12 cellular contexts compared by ENCODE assay signal in the genomic region with DNA sequence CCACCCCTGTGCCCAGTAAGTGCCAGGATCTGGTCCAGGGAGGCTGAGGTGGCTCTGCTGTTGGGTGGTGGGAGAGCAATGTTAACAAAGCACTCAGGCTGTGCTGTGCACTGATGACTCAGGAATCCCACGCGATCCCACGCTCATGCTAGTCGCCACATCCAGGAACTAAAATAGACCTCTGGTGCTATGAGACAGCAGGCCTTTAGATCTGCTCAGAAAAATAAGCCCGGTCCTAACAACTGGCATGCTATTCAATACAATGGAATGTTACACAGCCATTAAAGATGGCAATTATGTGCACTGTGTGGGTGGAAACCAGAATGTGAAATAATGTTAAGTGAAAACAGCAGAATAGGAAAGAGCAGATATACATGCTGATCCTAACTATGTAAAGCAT. TPM values are rescaled to one million over a fixed set of nuclear protein-coding genes. Genes with fewer than 3 reads are reported as not detected.
DNase-seq lines count a peak whose midpoint lies in the region; ATAC-seq and TF ChIP-seq lines count a peak whose summit lies in the region.
"Had no signal": no experiment of that assay in that cellular context is flagged by ENCODE, and none has a peak within 500 bp of the region (broad histone marks: within the 10 kb centered on the region; RNA-seq: fewer than 3 reads in every experiment).

No MANE protein-coding gene starts in this region.

- TF ChIP-seq CTCF in AG04450 (IDR thresholded peaks at IDR 0.05; ENCODE audit: low read depth, low read length) (no peak), HFFc6 (IDR thresholded peaks at IDR 0.05) (no peak)

- H3K36me3 ChIP-seq in mesenchymal stem cell (ENCODE audit: control insufficient read depth in 1 of 2, insufficient read depth in 2 of 2, low read depth in 1 of 2, low read length in 2 of 2): no peaks in the 10 kb centered on the region
- no peaks in the 10 kb centered on the region for H3K36me3 ChIP-seq in CD8-positive, alpha-beta memory T cell (ENCODE audit: insufficient read depth, low read length)

- H3K27me3 Mint-ChIP-seq in HFFc6 (ENCODE audit: insufficient read depth): no peaks in the 10 kb centered on the region
- no peaks in the 10 kb centered on the region for H3K27me3 Mint-ChIP-seq in activated naive CD8-positive, alpha-beta T cell treated with anti-CD3 and anti-CD28 coated beads, Interleukin-2, amount 50 U/mL, for 24 hours
- H3K27me3 Mint-ChIP-seq in CD8-positive, alpha-beta memory T cell: no peaks in the 10 kb centered on the region
- H3K27me3 Mint-ChIP-seq: brain, T-helper 17 cell had no signal

- ATAC-seq in activated naive CD8-positive, alpha-beta T cell treated with anti-CD3 and anti-CD28 coated beads, Interleukin-2, amount 50 U/mL, for 24 hours: peak; percentile 74
- ATAC-seq in HG03135 (IDR thresholded peaks at IDR 0.05; ENCODE audit: unreplicated experiment) (no peak), GM21529 (IDR thresholded peaks at IDR 0.05; ENCODE audit: unreplicated experiment) (no peak)
- ATAC-seq: T-helper 17 cell had no signal

- peak overlapping the region in 1 of 2 experiments; percentile 24 for H3K18ac ChIP-seq in mesenchymal stem cell (ENCODE audit: low read depth in 1 of 2, low read length in 2 of 2)

- H3K4ac ChIP-seq in mesenchymal stem cell (ENCODE audit: low read depth in 1 of 2, low read length in 2 of 2): no peak overlapping the region

- no peak overlapping the region for H4K91ac ChIP-seq in mesenchymal stem cell (ENCODE audit: low read length)

- H3K36me3 Mint-ChIP-seq in HFFc6 (ENCODE audit: low read depth): peaks cover 16% of the 10 kb centered on the region
- H3K36me3 Mint-ChIP-seq in activated naive CD8-positive, alpha-beta T cell treated with anti-CD3 and anti-CD28 coated beads, Interleukin-2, amount 50 U/mL, for 24 hours (ENCODE audit: low read depth): peaks cover 3% of the 10 kb centered on the region
- H3K36me3 Mint-ChIP-seq in CD8-positive, alpha-beta memory T cell: peaks cover 0 to 25% (median 0%) of the 10 kb centered on the region in 3 donors

- H3K79me1 ChIP-seq in mesenchymal stem cell (replicated peaks; ENCODE audit: low read length, poor library complexity, severe bottlenecking): no peaks in the 10 kb centered on the region

- no peak overlapping the region for H2AFZ ChIP-seq in mesenchymal stem cell (ENCODE audit: low read depth, low read length)

- H3K14ac ChIP-seq in mesenchymal stem cell (ENCODE audit: low read length in 2 of 2): no peak overlapping the region

- no peak overlapping the region for H2BK15ac ChIP-seq in mesenchymal stem cell (ENCODE audit: low read depth, poor library complexity, severe bottlenecking)

- H3K27ac Mint-ChIP-seq in HFFc6: peak overlapping the region; percentile 94
- H3K27ac Mint-ChIP-seq in activated naive CD8-positive, alpha-beta T cell treated with anti-CD3 and anti-CD28 coated beads, Interleukin-2, amount 50 U/mL, for 24 hours: peak overlapping the region; percentile 65
- no peak overlapping the region for H3K27ac Mint-ChIP-seq in CD8-positive, alpha-beta memory T cell
- H3K27ac Mint-ChIP-seq: T-helper 17 cell had no signal

- H3K27ac ChIP-seq in AG04450 (ENCODE audit: low read depth, low read length) (peak overlapping the region; percentile 77), mesenchymal stem cell (ENCODE audit: low read length, poor library complexity, severe bottlenecking) (peak overlapping the region; percentile 62)
- H3K27ac ChIP-seq in CD8-positive, alpha-beta memory T cell (ENCODE audit: low read depth, low read length): no peak overlapping the region

- peaks cover 1% of the 10 kb centered on the region for H3K4me1 ChIP-seq in mesenchymal stem cell (ENCODE audit: control insufficient read depth, insufficient read depth, low read depth, low read length)
- H3K4me1 ChIP-seq in CD8-positive, alpha-beta memory T cell (ENCODE audit: insufficient read depth, low read length): no peaks in the 10 kb centered on the region

- H2AK5ac ChIP-seq in mesenchymal stem cell (ENCODE audit: low read length, severe bottlenecking): no peak overlapping the region

- CTCF ChIA-PET in AG04450 (lab: Charles Lee): no interaction called here
- CTCF ChIA-PET in CD8-positive, alpha-beta memory T cell (lab: Charles Lee): no interaction called here

- H3K27me3 ChIP-seq in AG04450 (ENCODE audit: control insufficient read depth, insufficient read depth, low read length) (no peaks in the 10 kb centered on the region), mesenchymal stem cell (ENCODE audit: control insufficient read depth in 1 of 2, insufficient read depth in 1 of 2, low read length in 2 of 2) (no peaks in the 10 kb centered on the region)
- no peaks in the 10 kb centered on the region for H3K27me3 ChIP-seq in CD8-positive, alpha-beta memory T cell (ENCODE audit: insufficient read depth, low read length, poor library complexity, severe bottlenecking)

- no peak overlapping the region for H2BK12ac ChIP-seq in mesenchymal stem cell (ENCODE audit: low read length in 2 of 2)

- peaks cover 28% of the 10 kb centered on the region for H3K4me1 Mint-ChIP-seq in HFFc6 (ENCODE audit: low read depth)
- H3K4me1 Mint-ChIP-seq in activated naive CD8-positive, alpha-beta T cell treated with anti-CD3 and anti-CD28 coated beads, Interleukin-2, amount 50 U/mL, for 24 hours: peaks cover 18% of the 10 kb centered on the region
- H3K4me1 Mint-ChIP-seq in CD8-positive, alpha-beta memory T cell: no peaks in the 10 kb centered on the region
- H3K4me1 Mint-ChIP-seq: brain, T-helper 17 cell had no signal

- no peak overlapping the region for H2BK5ac ChIP-seq in mesenchymal stem cell (ENCODE audit: low read depth, low read length, poor library complexity, severe bottlenecking)

- H3K9me3 ChIP-seq in AG04450 (ENCODE audit: control insufficient read depth, insufficient read depth, low read length): peaks cover 7% of the 10 kb centered on the region; the same call in 1 of the 2 replicates
- peaks cover 3% of the 10 kb centered on the region for H3K9me3 ChIP-seq in mesenchymal stem cell (ENCODE audit: control insufficient read depth, low read length)
- H3K9me3 ChIP-seq in CD8-positive, alpha-beta memory T cell (ENCODE audit: low read length): no peaks in the 10 kb centered on the region

- H3K4me2 ChIP-seq in mesenchymal stem cell (ENCODE audit: low read length, poor library complexity, severe bottlenecking): no peak overlapping the region

- DNase-seq in AG04450 (ENCODE audit: low read depth, low spot score) (peak; percentile 64), HFFc6 (peak; percentile 88), mesenchymal stem cell (peak; percentile 84), NCI-H187 (lab: John Stamatoyannopoulos, UW) (no peak)
- peak; percentile 28 for DNase-seq in activated naive CD8-positive, alpha-beta T cell treated with anti-CD3 and anti-CD28 coated beads, Interleukin-2, amount 50 U/mL, for 24 hours
- no peak for DNase-seq in CD8-positive, alpha-beta memory T cell
- DNase-seq: NCI-H1092, T-helper 17 cell had no signal

- H3K9me3 Mint-ChIP-seq in HFFc6: peaks cover 15% of the 10 kb centered on the region
- H3K9me3 Mint-ChIP-seq in activated naive CD8-positive, alpha-beta T cell treated with anti-CD3 and anti-CD28 coated beads, Interleukin-2, amount 50 U/mL, for 24 hours: no peaks in the 10 kb centered on the region
- H3K9me3 Mint-ChIP-seq in CD8-positive, alpha-beta memory T cell: no peaks in the 10 kb centered on the region
- H3K9me3 Mint-ChIP-seq: brain had no signal

- no peak overlapping the region for H3K4me3 ChIP-seq in AG04450 (ENCODE audit: low read depth, low read length)
- no peak overlapping the region for H3K4me3 ChIP-seq in mesenchymal stem cell (ENCODE audit: insufficient read depth in 1 of 2, low read depth in 1 of 2, low read length in 2 of 2)
- no peak overlapping the region for H3K4me3 ChIP-seq in CD8-positive, alpha-beta memory T cell (ENCODE audit: low read length)
- H3K4me3 ChIP-seq: lung had no signal

- no peak overlapping the region for H3K23ac ChIP-seq in mesenchymal stem cell (ENCODE audit: low read length in 2 of 2)

- peak overlapping the region; percentile 66 for H3K4me3 Mint-ChIP-seq in HFFc6
- no peak overlapping the region for H3K4me3 Mint-ChIP-seq in activated naive CD8-positive, alpha-beta T cell treated with anti-CD3 and anti-CD28 coated beads, Interleukin-2, amount 50 U/mL, for 24 hours
- H3K4me3 Mint-ChIP-seq in CD8-positive, alpha-beta memory T cell: no peak overlapping the region
- H3K4me3 Mint-ChIP-seq: brain, T-helper 17 cell had no signal

- H3K9ac ChIP-seq in mesenchymal stem cell (ENCODE audit: low read length): peak overlapping the region; percentile 21

- H2BK120ac ChIP-seq in mesenchymal stem cell (ENCODE audit: low read depth, low read length): no peak overlapping the region

- H4K8ac ChIP-seq in mesenchymal stem cell (ENCODE audit: low read length): peak overlapping the region; percentile 37

- 0% methylated on average over 3 of the region's 5 CpGs for WGBS in mesenchymal stem cell

- POLR2A ChIA-PET in AG04450 (lab: Yijun Ruan, JAX): no interaction called here
- POLR2A ChIA-PET in CD8-positive, alpha-beta memory T cell (lab: Charles Lee): no interaction called here

RNA-seq across cellular contexts. Expression of a gene that starts 26.0 kb away (rescaled TPM):
- polyA plus RNA-seq in AG04450 (2011; rRNA removed): 0.09 and 0.24 TPM in 2 replicates
- polyA minus RNA-seq in AG04450 (2011; rRNA and poly(A)+ RNA removed): not detected in 2 replicates
- total RNA-seq in HFFc6 (2021; fragmentation: NEBNext Ultra II Directional; extraction: Animal tissue kit (Norgen Biotek cat#: 25700)): not detected
- polyA plus RNA-seq in mesenchymal stem cell (2013, experiment 1 of 2): not detected
- polyA plus RNA-seq in mesenchymal stem cell (2013, experiment 2 of 2): 0.07 TPM
- not detected for total RNA-seq in CD8-positive, alpha-beta memory T cell
- not detected for polyA plus RNA-seq in CD8-positive, alpha-beta memory T cell
- total RNA-seq: lung, T-helper 17 cell had no signal
- polyA plus RNA-seq: lung had no signal

RNA-seq across cellular contexts. Expression of a gene that starts 56.4 kb away (rescaled TPM):
- polyA plus RNA-seq in AG04450 (2011; rRNA removed): 12.1 and 14.2 TPM in 2 replicates
- polyA minus RNA-seq in AG04450 (2011; rRNA and poly(A)+ RNA removed): 14.3 and 14.4 TPM in 2 replicates
- 10 to 100 TPM; 14.5 to 16.2 (median 15.7) TPM for total RNA-seq in HFFc6 (2021; fragmentation: NEBNext Ultra II Directional; extraction: Animal tissue kit (Norgen Biotek cat#: 25700))
- 6.3 TPM for polyA plus RNA-seq in mesenchymal stem cell (2013, experiment 1 of 2)
- 6.8 TPM for polyA plus RNA-seq in mesenchymal stem cell (2013, experiment 2 of 2)
- 10 to 100 TPM; 18.0 to 19.0 TPM for total RNA-seq in CD8-positive, alpha-beta memory T cell
- 45.5 TPM for polyA plus RNA-seq in CD8-positive, alpha-beta memory T cell

Comparison
In these comparisons a context has a peak if more than half of its experiments do, and no peak if none do; other contexts are left out.
1. DNase-seq: peak in AG04450 (single experiment), HFFc6 (single experiment), activated naive CD8-positive, alpha-beta T cell treated with anti-CD3 and anti-CD28 coated beads, Interleukin-2, amount 50 U/mL, for 24 hours (single experiment) and mesenchymal stem cell (single experiment); none in CD8-positive, alpha-beta memory T cell (0 of 5) and NCI-H187 (0 of 2).
2. H3K27ac Mint-ChIP-seq: peak in HFFc6 (single experiment) and activated naive CD8-positive, alpha-beta T cell treated with anti-CD3 and anti-CD28 coated beads, Interleukin-2, amount 50 U/mL, for 24 hours (single experiment); none in CD8-positive, alpha-beta memory T cell (0 of 8).